Comparison of ENCODE assay signal across 28 cellular contexts in genomic region chr6:135046912-135047311, GRCh38. TPM values are rescaled to one million over a fixed set of nuclear protein-coding genes. Genes with fewer than 3 reads are reported as not detected.
DNase-seq lines count a peak whose midpoint lies in the region; ATAC-seq and TF ChIP-seq lines count a peak whose summit lies in the region.
"Had no signal": no experiment of that assay in that cellular context is flagged by ENCODE, and none has a peak within 500 bp of the region (broad histone marks: within the 10 kb centered on the region; RNA-seq: fewer than 3 reads in every experiment).

No MANE protein-coding gene starts in this region.

- intact Hi-C loops in PC-9 (cut with micrococcal nuclease; ENCODE audit: unreplicated experiment) = no loop called here

- H3K9me3 ChIP-seq in PC-9 (ENCODE audit: insufficient read depth, low read depth) = no peaks in the 10 kb centered on the region
- H3K9me3 ChIP-seq: A549, breast epithelium, left ventricle myocardium inferior, stomach, tibial artery had no signal

- no peaks in the 10 kb centered on the region for H3K4me1 ChIP-seq in PC-9 (replicated peaks; ENCODE audit: insufficient read depth)
- H3K4me1 ChIP-seq: breast epithelium had no signal

- H3K27me3 ChIP-seq in PC-9 (ENCODE audit: insufficient read depth, low read depth) = no peaks in the 10 kb centered on the region
- H3K27me3 ChIP-seq: breast epithelium, stomach, tibial artery had no signal

- CTCF ChIA-PET in PC-9 (lab: Charles Lee) = no interaction called here

- peak; percentile 81 for ATAC-seq in activated T-helper 17 cell treated with anti-CD3 and anti-CD28 coated beads, Interleukin-2, amount 50 U/mL, for 72 hours (replicated peaks)
- no peak for ATAC-seq in stimulated activated effector memory CD8-positive, alpha-beta T cell treated with anti-CD3 and anti-CD28 coated beads, Interleukin-12 subunit alpha, Interleukin-12 subunit beta, amount 100 ng/mL, for 72 hours
- ATAC-seq in HG02759 (IDR thresholded peaks at IDR 0.05; ENCODE audit: unreplicated experiment) = no peak
- no peak for ATAC-seq in HG02970 (IDR thresholded peaks at IDR 0.05; ENCODE audit: low FRiP score, unreplicated experiment)
- ATAC-seq: A549 had no signal

- BruUV-seq in PC-9 (replicated peaks; lab: Mats Ljungman, UMichigan) = no TSS peak

- DNase-seq in activated T-cell treated with anti-CD3 and anti-CD28 coated beads, Interleukin-2, amount 50 U/mL, for 24 hours = no peak
- DNase-seq in activated T-cell treated with anti-CD3 and anti-CD28 coated beads, Interleukin-2, amount 50 U/mL, for 48 hours = no peak
- DNase-seq in stimulated activated effector memory CD8-positive, alpha-beta T cell treated with anti-CD3 and anti-CD28 coated beads, Interleukin-12 subunit alpha, Interleukin-12 subunit beta, amount 100 ng/mL, for 72 hours (ENCODE audit: low spot score in 2 of 2) = no peak
- no peak for DNase-seq in PC-9
- DNase-seq: activated CD4-positive, alpha-beta T cell treated with anti-CD3 and anti-CD28 coated beads for 1 hour; activated gamma-delta T cell; AML-193; amygdala; DMS79; effector CD4-positive, alpha-beta T cell; GF-D8; HCEC 1CT; Kasumi-1; left ventricle myocardium inferior; NCI-H146; NCI-H2107; NCI-H446; NCI-H82; occipital lobe; stomach; tibial artery had no signal

- no peak overlapping the region for H2AFZ ChIP-seq in PC-9

- peaks cover 96% of the 10 kb centered on the region for H3K79me2 ChIP-seq in PC-9 (ENCODE audit: low read depth)

- H3F3A ChIP-seq in PC-9 (ENCODE audit: insufficient read depth, low read depth) = no peaks in the 10 kb centered on the region

- H3K9me2 ChIP-seq in PC-9 (ENCODE audit: insufficient read depth) = no peaks in the 10 kb centered on the region

- H3K27ac ChIP-seq in PC-9 = no peak overlapping the region
- H3K27ac ChIP-seq: A549, breast epithelium, left ventricle myocardium inferior, RWPE1, stomach, tibial artery had no signal

- H3K9me3 Mint-ChIP-seq in activated T-cell treated with anti-CD3 and anti-CD28 coated beads, Interleukin-2, amount 50 U/mL, for 24 hours = no peaks in the 10 kb centered on the region
- no peaks in the 10 kb centered on the region for H3K9me3 Mint-ChIP-seq in IgD-negative memory B cell
- H3K9me3 Mint-ChIP-seq in activated T-helper 17 cell treated with anti-CD3 and anti-CD28 coated beads, Interleukin-2, amount 50 U/mL, for 72 hours = no peaks in the 10 kb centered on the region
- no peaks in the 10 kb centered on the region for H3K9me3 Mint-ChIP-seq in stimulated activated effector memory CD8-positive, alpha-beta T cell treated with anti-CD3 and anti-CD28 coated beads, Interleukin-12 subunit alpha, Interleukin-12 subunit beta, amount 100 ng/mL, for 72 hours

- H3K4me1 Mint-ChIP-seq in activated T-cell treated with anti-CD3 and anti-CD28 coated beads, Interleukin-2, amount 50 U/mL, for 24 hours (ENCODE audit: low read depth) = peaks cover 77% of the 10 kb centered on the region
- H3K4me1 Mint-ChIP-seq in IgD-negative memory B cell = peaks cover 32 to 52% (median 51%) of the 10 kb centered on the region in 3 donors
- H3K4me1 Mint-ChIP-seq in activated T-helper 17 cell treated with anti-CD3 and anti-CD28 coated beads, Interleukin-2, amount 50 U/mL, for 72 hours = peaks cover 54% of the 10 kb centered on the region
- H3K4me1 Mint-ChIP-seq in stimulated activated effector memory CD8-positive, alpha-beta T cell treated with anti-CD3 and anti-CD28 coated beads, Interleukin-12 subunit alpha, Interleukin-12 subunit beta, amount 100 ng/mL, for 72 hours = peaks cover 60% of the 10 kb centered on the region

- H3K36me3 ChIP-seq in PC-9 (ENCODE audit: low read depth) = peaks cover 21% of the 10 kb centered on the region

- no peaks in the 10 kb centered on the region for H3K27me3 Mint-ChIP-seq in activated T-cell treated with anti-CD3 and anti-CD28 coated beads, Interleukin-2, amount 50 U/mL, for 24 hours
- H3K27me3 Mint-ChIP-seq in IgD-negative memory B cell = no peaks in the 10 kb centered on the region
- no peaks in the 10 kb centered on the region for H3K27me3 Mint-ChIP-seq in activated T-helper 17 cell treated with anti-CD3 and anti-CD28 coated beads, Interleukin-2, amount 50 U/mL, for 72 hours

- no peak overlapping the region for H3K4me2 ChIP-seq in PC-9
- H3K4me2 ChIP-seq: A549 had no signal

- no peak overlapping the region for H3K4me3 ChIP-seq in PC-9
- H3K4me3 ChIP-seq: A549, breast epithelium, left ventricle myocardium inferior, stomach, tibial artery had no signal

- H3K36me3 Mint-ChIP-seq in activated T-cell treated with anti-CD3 and anti-CD28 coated beads, Interleukin-2, amount 50 U/mL, for 24 hours (ENCODE audit: low read depth) = peaks cover 77% of the 10 kb centered on the region
- peaks cover 7% of the 10 kb centered on the region for H3K36me3 Mint-ChIP-seq in IgD-negative memory B cell
- H3K36me3 Mint-ChIP-seq in activated T-helper 17 cell treated with anti-CD3 and anti-CD28 coated beads, Interleukin-2, amount 50 U/mL, for 72 hours (ENCODE audit: low read depth) = peaks cover 88% of the 10 kb centered on the region
- peaks cover 90% of the 10 kb centered on the region for H3K36me3 Mint-ChIP-seq in stimulated activated effector memory CD8-positive, alpha-beta T cell treated with anti-CD3 and anti-CD28 coated beads, Interleukin-12 subunit alpha, Interleukin-12 subunit beta, amount 100 ng/mL, for 72 hours

- H4K20me1 ChIP-seq in PC-9 (ENCODE audit: insufficient read depth) = peaks cover 64% of the 10 kb centered on the region

- no peak overlapping the region for H3K4me3 Mint-ChIP-seq in activated T-cell treated with anti-CD3 and anti-CD28 coated beads, Interleukin-2, amount 50 U/mL, for 24 hours
- H3K4me3 Mint-ChIP-seq in IgD-negative memory B cell = no peak overlapping the region
- H3K4me3 Mint-ChIP-seq in activated T-helper 17 cell treated with anti-CD3 and anti-CD28 coated beads, Interleukin-2, amount 50 U/mL, for 72 hours = peak overlapping the region; percentile 5
- H3K4me3 Mint-ChIP-seq in stimulated activated effector memory CD8-positive, alpha-beta T cell treated with anti-CD3 and anti-CD28 coated beads, Interleukin-12 subunit alpha, Interleukin-12 subunit beta, amount 100 ng/mL, for 72 hours = no peak overlapping the region

- TF ChIP-seq CTCF in PC-9 (conservative IDR thresholded peaks at IDR 0.05) = no peak

- peak overlapping the region; percentile 18 for H3K27ac Mint-ChIP-seq in activated T-cell treated with anti-CD3 and anti-CD28 coated beads, Interleukin-2, amount 50 U/mL, for 24 hours
- peak overlapping the region in 2 of 3 donors; percentile 6 to 75 for H3K27ac Mint-ChIP-seq in IgD-negative memory B cell
- H3K27ac Mint-ChIP-seq in activated T-helper 17 cell treated with anti-CD3 and anti-CD28 coated beads, Interleukin-2, amount 50 U/mL, for 72 hours = no peak overlapping the region
- H3K27ac Mint-ChIP-seq in stimulated activated effector memory CD8-positive, alpha-beta T cell treated with anti-CD3 and anti-CD28 coated beads, Interleukin-12 subunit alpha, Interleukin-12 subunit beta, amount 100 ng/mL, for 72 hours = peak overlapping the region; percentile 4

- POLR2A ChIA-PET in PC-9 (lab: Charles Lee; ENCODE audit: unreplicated experiment) = no interaction called here

RNA-seq across cellular contexts. Expression of gene HBS1L, which starts 7.7 kb away (rescaled TPM):
- polyA plus RNA-seq in IgD-negative memory B cell = 38.0 TPM
- 100 to 1,000 TPM; 149 to 167 TPM for total RNA-seq in activated T-helper 17 cell treated with anti-CD3 and anti-CD28 coated beads, Interleukin-2, amount 50 U/mL, for 72 hours
- total RNA-seq in PC-9 (2021) = 70.5 and 84.4 TPM in 2 replicates
